2 cellular contexts compared by ENCODE assay signal in the genomic region with DNA sequence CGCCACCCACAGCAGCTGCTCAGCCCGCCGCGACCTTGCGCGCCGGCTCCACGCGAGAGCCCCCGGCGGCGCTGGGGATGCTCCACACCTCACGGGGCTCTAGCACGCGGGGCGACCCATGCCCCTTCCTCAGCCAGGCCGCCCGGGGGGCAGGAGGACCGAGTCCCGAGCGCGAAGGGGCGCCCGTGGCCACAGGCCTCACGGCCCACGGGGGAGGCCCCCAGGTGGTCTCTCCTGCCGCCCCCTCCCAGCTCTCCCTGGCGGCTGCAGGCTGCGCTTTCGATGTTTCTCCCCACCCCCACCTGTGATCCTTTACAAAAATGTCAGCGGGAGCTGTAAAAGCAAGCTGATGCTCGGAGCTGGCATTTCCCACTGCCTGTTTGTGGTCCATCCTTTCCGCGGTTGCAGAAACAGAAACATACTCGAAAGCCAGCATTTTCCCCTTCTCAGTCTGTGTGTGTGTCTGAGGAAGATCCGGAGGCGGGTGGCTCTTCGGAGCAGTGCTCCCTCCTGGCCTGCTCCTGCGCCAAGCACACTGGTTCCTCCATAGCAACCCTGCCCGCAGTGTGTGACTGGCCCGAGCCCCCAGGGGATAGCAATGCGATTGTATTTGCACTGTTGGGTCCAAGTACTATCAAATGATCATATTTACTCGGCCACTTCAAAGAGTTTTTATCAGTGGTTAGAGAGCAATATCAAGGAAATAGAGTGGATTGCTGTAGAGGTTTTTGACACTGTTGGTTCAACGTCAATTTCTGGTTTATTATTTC.
A peak's percentile ranks its signal among the peaks of the same experiment; 100 is the strongest.
TF ChIP-seq lines count a peak whose summit lies in the region.

No MANE protein-coding gene starts in this region.

TF ChIP-seq in SK-N-SH, 30 proteins besides CTCF, POLR2A, EP300 and RAD21:
- TF ChIP-seq, protein P1, sequence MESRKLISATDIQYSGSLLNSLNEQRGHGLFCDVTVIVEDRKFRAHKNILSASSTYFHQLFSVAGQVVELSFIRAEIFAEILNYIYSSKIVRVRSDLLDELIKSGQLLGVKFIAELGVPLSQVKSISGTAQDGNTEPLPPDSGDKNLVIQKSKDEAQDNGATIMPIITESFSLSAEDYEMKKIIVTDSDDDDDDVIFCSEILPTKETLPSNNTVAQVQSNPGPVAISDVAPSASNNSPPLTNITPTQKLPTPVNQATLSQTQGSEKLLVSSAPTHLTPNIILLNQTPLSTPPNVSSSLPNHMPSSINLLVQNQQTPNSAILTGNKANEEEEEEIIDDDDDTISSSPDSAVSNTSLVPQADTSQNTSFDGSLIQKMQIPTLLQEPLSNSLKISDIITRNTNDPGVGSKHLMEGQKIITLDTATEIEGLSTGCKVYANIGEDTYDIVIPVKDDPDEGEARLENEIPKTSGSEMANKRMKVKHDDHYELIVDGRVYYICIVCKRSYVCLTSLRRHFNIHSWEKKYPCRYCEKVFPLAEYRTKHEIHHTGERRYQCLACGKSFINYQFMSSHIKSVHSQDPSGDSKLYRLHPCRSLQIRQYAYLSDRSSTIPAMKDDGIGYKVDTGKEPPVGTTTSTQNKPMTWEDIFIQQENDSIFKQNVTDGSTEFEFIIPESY (IDR thresholded peaks at IDR 0.05; ENCODE audit: borderline replicate concordance, low read depth) = no peak
- 0 out of 2 replicates have a peak, but pooled peaks have one; percentile 24 for TF ChIP-seq MXI1 (IDR thresholded peaks at IDR 0.05; ENCODE audit: low read depth, low read length)

TF ChIP-seq in SK-N-SH treated with all-trans-retinoic acid at 6 μM for 48 hours, 23 proteins besides CTCF, POLR2A, EP300 and RAD21 (continued from another document):
- TF ChIP-seq, protein P2, sequence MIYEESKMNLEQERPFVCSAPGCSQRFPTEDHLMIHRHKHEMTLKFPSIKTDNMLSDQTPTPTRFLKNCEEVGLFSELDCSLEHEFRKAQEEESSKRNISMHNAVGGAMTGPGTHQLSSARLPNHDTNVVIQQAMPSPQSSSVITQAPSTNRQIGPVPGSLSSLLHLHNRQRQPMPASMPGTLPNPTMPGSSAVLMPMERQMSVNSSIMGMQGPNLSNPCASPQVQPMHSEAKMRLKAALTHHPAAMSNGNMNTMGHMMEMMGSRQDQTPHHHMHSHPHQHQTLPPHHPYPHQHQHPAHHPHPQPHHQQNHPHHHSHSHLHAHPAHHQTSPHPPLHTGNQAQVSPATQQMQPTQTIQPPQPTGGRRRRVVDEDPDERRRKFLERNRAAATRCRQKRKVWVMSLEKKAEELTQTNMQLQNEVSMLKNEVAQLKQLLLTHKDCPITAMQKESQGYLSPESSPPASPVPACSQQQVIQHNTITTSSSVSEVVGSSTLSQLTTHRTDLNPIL (CRISPR knock-in tag; IDR thresholded peaks at IDR 0.05; ENCODE audit: low read depth) = no peak
- TF ChIP-seq CSDC2 (CRISPR knock-in tag; IDR thresholded peaks at IDR 0.05) = no peak
- TF ChIP-seq, protein P3, sequence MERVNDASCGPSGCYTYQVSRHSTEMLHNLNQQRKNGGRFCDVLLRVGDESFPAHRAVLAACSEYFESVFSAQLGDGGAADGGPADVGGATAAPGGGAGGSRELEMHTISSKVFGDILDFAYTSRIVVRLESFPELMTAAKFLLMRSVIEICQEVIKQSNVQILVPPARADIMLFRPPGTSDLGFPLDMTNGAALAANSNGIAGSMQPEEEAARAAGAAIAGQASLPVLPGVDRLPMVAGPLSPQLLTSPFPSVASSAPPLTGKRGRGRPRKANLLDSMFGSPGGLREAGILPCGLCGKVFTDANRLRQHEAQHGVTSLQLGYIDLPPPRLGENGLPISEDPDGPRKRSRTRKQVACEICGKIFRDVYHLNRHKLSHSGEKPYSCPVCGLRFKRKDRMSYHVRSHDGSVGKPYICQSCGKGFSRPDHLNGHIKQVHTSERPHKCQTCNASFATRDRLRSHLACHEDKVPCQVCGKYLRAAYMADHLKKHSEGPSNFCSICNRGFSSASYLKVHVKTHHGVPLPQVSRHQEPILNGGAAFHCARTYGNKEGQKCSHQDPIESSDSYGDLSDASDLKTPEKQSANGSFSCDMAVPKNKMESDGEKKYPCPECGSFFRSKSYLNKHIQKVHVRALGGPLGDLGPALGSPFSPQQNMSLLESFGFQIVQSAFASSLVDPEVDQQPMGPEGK (CRISPR knock-in tag; IDR thresholded peaks at IDR 0.05; ENCODE audit: borderline replicate concordance) = no peak
- no peak for TF ChIP-seq ZNF565 (CRISPR knock-in tag; conservative IDR thresholded peaks at IDR 0.05; ENCODE audit: low read depth)
- TF ChIP-seq, protein P4, sequence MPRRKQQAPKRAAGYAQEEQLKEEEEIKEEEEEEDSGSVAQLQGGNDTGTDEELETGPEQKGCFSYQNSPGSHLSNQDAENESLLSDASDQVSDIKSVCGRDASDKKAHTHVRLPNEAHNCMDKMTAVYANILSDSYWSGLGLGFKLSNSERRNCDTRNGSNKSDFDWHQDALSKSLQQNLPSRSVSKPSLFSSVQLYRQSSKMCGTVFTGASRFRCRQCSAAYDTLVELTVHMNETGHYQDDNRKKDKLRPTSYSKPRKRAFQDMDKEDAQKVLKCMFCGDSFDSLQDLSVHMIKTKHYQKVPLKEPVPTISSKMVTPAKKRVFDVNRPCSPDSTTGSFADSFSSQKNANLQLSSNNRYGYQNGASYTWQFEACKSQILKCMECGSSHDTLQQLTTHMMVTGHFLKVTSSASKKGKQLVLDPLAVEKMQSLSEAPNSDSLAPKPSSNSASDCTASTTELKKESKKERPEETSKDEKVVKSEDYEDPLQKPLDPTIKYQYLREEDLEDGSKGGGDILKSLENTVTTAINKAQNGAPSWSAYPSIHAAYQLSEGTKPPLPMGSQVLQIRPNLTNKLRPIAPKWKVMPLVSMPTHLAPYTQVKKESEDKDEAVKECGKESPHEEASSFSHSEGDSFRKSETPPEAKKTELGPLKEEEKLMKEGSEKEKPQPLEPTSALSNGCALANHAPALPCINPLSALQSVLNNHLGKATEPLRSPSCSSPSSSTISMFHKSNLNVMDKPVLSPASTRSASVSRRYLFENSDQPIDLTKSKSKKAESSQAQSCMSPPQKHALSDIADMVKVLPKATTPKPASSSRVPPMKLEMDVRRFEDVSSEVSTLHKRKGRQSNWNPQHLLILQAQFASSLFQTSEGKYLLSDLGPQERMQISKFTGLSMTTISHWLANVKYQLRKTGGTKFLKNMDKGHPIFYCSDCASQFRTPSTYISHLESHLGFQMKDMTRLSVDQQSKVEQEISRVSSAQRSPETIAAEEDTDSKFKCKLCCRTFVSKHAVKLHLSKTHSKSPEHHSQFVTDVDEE (CRISPR knock-in tag; IDR thresholded peaks at IDR 0.05) = no peak
- TF ChIP-seq, protein P5, sequence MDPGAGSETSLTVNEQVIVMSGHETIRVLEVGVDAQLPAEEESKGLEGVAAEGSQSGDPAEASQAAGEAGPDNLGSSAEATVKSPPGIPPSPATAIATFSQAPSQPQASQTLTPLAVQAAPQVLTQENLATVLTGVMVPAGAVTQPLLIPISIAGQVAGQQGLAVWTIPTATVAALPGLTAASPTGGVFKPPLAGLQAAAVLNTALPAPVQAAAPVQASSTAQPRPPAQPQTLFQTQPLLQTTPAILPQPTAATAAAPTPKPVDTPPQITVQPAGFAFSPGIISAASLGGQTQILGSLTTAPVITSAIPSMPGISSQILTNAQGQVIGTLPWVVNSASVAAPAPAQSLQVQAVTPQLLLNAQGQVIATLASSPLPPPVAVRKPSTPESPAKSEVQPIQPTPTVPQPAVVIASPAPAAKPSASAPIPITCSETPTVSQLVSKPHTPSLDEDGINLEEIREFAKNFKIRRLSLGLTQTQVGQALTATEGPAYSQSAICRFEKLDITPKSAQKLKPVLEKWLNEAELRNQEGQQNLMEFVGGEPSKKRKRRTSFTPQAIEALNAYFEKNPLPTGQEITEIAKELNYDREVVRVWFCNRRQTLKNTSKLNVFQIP (CRISPR knock-in tag; IDR thresholded peaks at IDR 0.05; ENCODE audit: borderline replicate concordance, low read depth) = no peak
- no peak for TF ChIP-seq ZNF70 (CRISPR knock-in tag; IDR thresholded peaks at IDR 0.05)
- TF ChIP-seq ISL1 (CRISPR knock-in tag; IDR thresholded peaks at IDR 0.05) = no peak
- TF ChIP-seq PPARA (CRISPR knock-in tag; IDR thresholded peaks at IDR 0.05; ENCODE audit: borderline replicate concordance) = no peak
- no peak for TF ChIP-seq TCF4 (CRISPR knock-in tag; IDR thresholded peaks at IDR 0.05; ENCODE audit: borderline replicate concordance)
- no peak for TF ChIP-seq ZFP30 (CRISPR knock-in tag; IDR thresholded peaks at IDR 0.05)
- TF ChIP-seq, protein P6, sequence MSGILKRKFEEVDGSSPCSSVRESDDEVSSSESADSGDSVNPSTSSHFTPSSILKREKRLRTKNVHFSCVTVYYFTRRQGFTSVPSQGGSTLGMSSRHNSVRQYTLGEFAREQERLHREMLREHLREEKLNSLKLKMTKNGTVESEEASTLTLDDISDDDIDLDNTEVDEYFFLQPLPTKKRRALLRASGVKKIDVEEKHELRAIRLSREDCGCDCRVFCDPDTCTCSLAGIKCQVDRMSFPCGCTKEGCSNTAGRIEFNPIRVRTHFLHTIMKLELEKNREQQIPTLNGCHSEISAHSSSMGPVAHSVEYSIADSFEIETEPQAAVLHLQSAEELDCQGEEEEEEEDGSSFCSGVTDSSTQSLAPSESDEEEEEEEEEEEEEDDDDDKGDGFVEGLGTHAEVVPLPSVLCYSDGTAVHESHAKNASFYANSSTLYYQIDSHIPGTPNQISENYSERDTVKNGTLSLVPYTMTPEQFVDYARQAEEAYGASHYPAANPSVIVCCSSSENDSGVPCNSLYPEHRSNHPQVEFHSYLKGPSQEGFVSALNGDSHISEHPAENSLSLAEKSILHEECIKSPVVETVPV (CRISPR knock-in tag; IDR thresholded peaks at IDR 0.05) = no peak
- no peak for TF ChIP-seq TOX (CRISPR knock-in tag; IDR thresholded peaks at IDR 0.05; ENCODE audit: borderline replicate concordance)
